24 cellular contexts compared by ENCODE assay signal in genomic region chr20:62029951-62030350, GRCh38. TPM values are rescaled to one million over a fixed set of nuclear protein-coding genes. Genes with fewer than 3 reads are reported as not detected.
DNase-seq lines count a peak whose midpoint lies in the region; ATAC-seq, FAIRE-seq and TF ChIP-seq lines count a peak whose summit lies in the region.
"Had no signal": no experiment of that assay in that cellular context is flagged by ENCODE, and none has a peak within 500 bp of the region (broad histone marks: within the 10 kb centered on the region; RNA-seq: fewer than 3 reads in every experiment).

No MANE protein-coding gene starts in this region.

- H4K20me1 ChIP-seq in OCI-LY3 (ENCODE audit: insufficient read depth, low read length) = peaks cover 53% of the 10 kb centered on the region

- no peak for TF ChIP-seq POLR2A in adrenal gland (IDR thresholded peaks at IDR 0.05)

- H3K4me1 ChIP-seq in OCI-LY3 (ENCODE audit: low read length) (peaks cover 28% of the 10 kb centered on the region), kidney (ENCODE audit: control insufficient read depth in 1 of 2, insufficient read depth in 1 of 2, low read depth in 1 of 2, low read length in 2 of 2) (peaks cover 30 to 37% of the 10 kb centered on the region in 2 donors), adrenal gland (replicated peaks in 1 of 2) (peaks cover 9 to 28% of the 10 kb centered on the region in 2 donors)

- ATAC-seq in activated naive CD8-positive, alpha-beta T cell treated with anti-CD3 and anti-CD28 coated beads, Interleukin-2, amount 50 U/mL, for 24 hours = no peak
- ATAC-seq: left lobe of liver, sciatic nerve had no signal

- H2AFZ ChIP-seq in OCI-LY3 (ENCODE audit: low read depth, low read length) = no peak overlapping the region

- peaks cover 65% of the 10 kb centered on the region for H3K4me1 Mint-ChIP-seq in activated naive CD8-positive, alpha-beta T cell (ENCODE audit: low read depth)
- peaks cover 54% of the 10 kb centered on the region for H3K4me1 Mint-ChIP-seq in activated naive CD8-positive, alpha-beta T cell treated with anti-CD3 and anti-CD28 coated beads, Interleukin-2, amount 50 U/mL, for 24 hours
- H3K4me1 Mint-ChIP-seq in progenitor cell of endocrine pancreas (ENCODE audit: low read depth) = peaks cover 20% of the 10 kb centered on the region

- H3K36me3 ChIP-seq in OCI-LY3 (replicated peaks; ENCODE audit: low read depth, low read length) (peaks cover 6% of the 10 kb centered on the region), kidney (ENCODE audit: control insufficient read depth in 1 of 2, insufficient read depth in 2 of 2, low read length in 2 of 2) (no peaks in the 10 kb centered on the region), adrenal gland (replicated peaks in 1 of 2) (no peaks in the 10 kb centered on the region)
- H3K36me3 ChIP-seq: tibial nerve had no signal

- intact Hi-C loops in kidney (cut with DNase I) (no loop called here), adrenal gland (cut with DNase I) (no loop called here)

- H3K9me3 Mint-ChIP-seq in activated naive CD8-positive, alpha-beta T cell (ENCODE audit: low read depth) = no peaks in the 10 kb centered on the region
- no peaks in the 10 kb centered on the region for H3K9me3 Mint-ChIP-seq in activated naive CD8-positive, alpha-beta T cell treated with anti-CD3 and anti-CD28 coated beads, Interleukin-2, amount 50 U/mL, for 24 hours
- no peaks in the 10 kb centered on the region for H3K9me3 Mint-ChIP-seq in progenitor cell of endocrine pancreas (ENCODE audit: low read depth)
- H3K9me3 Mint-ChIP-seq: immature natural killer cell had no signal

- peaks cover 98% of the 10 kb centered on the region for H3K79me2 ChIP-seq in OCI-LY3 (ENCODE audit: low read length)

- H3K27me3 ChIP-seq in OCI-LY3 (ENCODE audit: low read depth, low read length) (no peaks in the 10 kb centered on the region), adrenal gland (no peaks in the 10 kb centered on the region)
- H3K27me3 ChIP-seq: tibial nerve had no signal

- H3K4me2 ChIP-seq in OCI-LY3 (ENCODE audit: low read length) = no peak overlapping the region; the same call in 1 of the 2 replicates

- H3K4me3 Mint-ChIP-seq in activated naive CD8-positive, alpha-beta T cell = no peak overlapping the region
- H3K4me3 Mint-ChIP-seq in activated naive CD8-positive, alpha-beta T cell treated with anti-CD3 and anti-CD28 coated beads, Interleukin-2, amount 50 U/mL, for 24 hours = no peak overlapping the region
- H3K4me3 Mint-ChIP-seq in progenitor cell of endocrine pancreas (ENCODE audit: low read depth) = no peak overlapping the region

- no peaks in the 10 kb centered on the region for H3K27me3 Mint-ChIP-seq in activated naive CD8-positive, alpha-beta T cell
- no peaks in the 10 kb centered on the region for H3K27me3 Mint-ChIP-seq in activated naive CD8-positive, alpha-beta T cell treated with anti-CD3 and anti-CD28 coated beads, Interleukin-2, amount 50 U/mL, for 24 hours
- H3K27me3 Mint-ChIP-seq in progenitor cell of endocrine pancreas = no peaks in the 10 kb centered on the region

- peak overlapping the region; percentile 92 for H3K27ac Mint-ChIP-seq in activated naive CD8-positive, alpha-beta T cell
- H3K27ac Mint-ChIP-seq in activated naive CD8-positive, alpha-beta T cell treated with anti-CD3 and anti-CD28 coated beads, Interleukin-2, amount 50 U/mL, for 24 hours = no peak overlapping the region
- peak overlapping the region; percentile 5 for H3K27ac Mint-ChIP-seq in progenitor cell of endocrine pancreas

- DNase-seq in activated naive CD8-positive, alpha-beta T cell treated with anti-CD3 and anti-CD28 coated beads, Interleukin-2, amount 50 U/mL, for 24 hours = no peak
- DNase-seq in kidney (peak; percentile 57), progenitor cell of endocrine pancreas (ENCODE audit: low spot score, unreplicated experiment) (no peak), adrenal gland (no peak), AML-193 (lab: John Stamatoyannopoulos, UW) (no peak)
- DNase-seq in stimulated activated CD4-positive, alpha-beta T cell treated with anti-CD3 and anti-CD28 coated beads, Interleukin-1b, Interleukin-23, amount 100 ng/mL, for 48 hours = no peak
- DNase-seq: caudate nucleus; DMS53; effector CD8-positive, alpha-beta T cell; HCEC 1CT; immature natural killer cell; Kasumi-1; mesendoderm; NCI-H1417 treated with DMSO at 0.1 percent for 48 hours; NCI-H345; NCI-H748 treated with DMSO at 0.1 percent for 48 hours; stimulated activated CD4-positive, alpha-beta T cell treated with anti-CD3 and anti-CD28 coated beads, Interleukin-2, amount 100 ng/mL, for 48 hours had no signal

- H3K4me3 ChIP-seq in OCI-LY3 (ENCODE audit: low read length) (no peak overlapping the region), kidney (ENCODE audit: low read length in 2 of 2) (no peak overlapping the region), adrenal gland (no peak overlapping the region)
- H3K4me3 ChIP-seq: coronary artery, SK-N-MC, tibial nerve had no signal

- H3K9me3 ChIP-seq in OCI-LY3 (ENCODE audit: insufficient read depth, low read length) (no peaks in the 10 kb centered on the region), kidney (ENCODE audit: control insufficient read depth in 1 of 2, low read length in 2 of 2) (no peaks in the 10 kb centered on the region), adrenal gland (replicated peaks in 1 of 3) (no peaks in the 10 kb centered on the region)
- H3K9me3 ChIP-seq: tibial nerve had no signal

- TF ChIP-seq CTCF in OCI-LY3 (IDR thresholded peaks at IDR 0.05; ENCODE audit: low read depth, low read length) (no peak), kidney (IDR thresholded peaks at IDR 0.05; ENCODE audit: borderline replicate concordance, extremely low read depth, insufficient read depth) (no peak), progenitor cell of endocrine pancreas (IDR thresholded peaks at IDR 0.05; ENCODE audit: unreplicated experiment) (no peak), adrenal gland (IDR thresholded peaks at IDR 0.05) (no peak)

- WGBS in adrenal gland, 4 donors = 90 to 97% (median 94%) methylated on average over 12 to 20 of the region's 20 CpGs

- no peak overlapping the region for H3K9ac ChIP-seq in OCI-LY3 (ENCODE audit: low read length)
- no peak overlapping the region for H3K9ac ChIP-seq in kidney (ENCODE audit: low read length in 2 of 2)

- no peak for FAIRE-seq in kidney (lab: Jason Lieb, UNC)

- H3K27ac ChIP-seq in OCI-LY3 (ENCODE audit: low read length) (peak overlapping the region; percentile 74; the same call in 1 of the 2 replicates), kidney (ENCODE audit: low read depth in 2 of 2, low read length in 2 of 2) (no peak overlapping the region), adrenal gland (no peak overlapping the region)
- H3K27ac ChIP-seq: coronary artery, SK-N-MC, tibial nerve had no signal

- no peaks in the 10 kb centered on the region for H3K36me3 Mint-ChIP-seq in activated naive CD8-positive, alpha-beta T cell
- H3K36me3 Mint-ChIP-seq in activated naive CD8-positive, alpha-beta T cell treated with anti-CD3 and anti-CD28 coated beads, Interleukin-2, amount 50 U/mL, for 24 hours (ENCODE audit: low read depth) = peaks cover 2% of the 10 kb centered on the region
- H3K36me3 Mint-ChIP-seq in progenitor cell of endocrine pancreas (ENCODE audit: insufficient read depth) = no peaks in the 10 kb centered on the region
- H3K36me3 Mint-ChIP-seq: immature natural killer cell had no signal

RNA-seq across cellular contexts. Expression of gene TAF4, which starts 35.7 kb away (rescaled TPM):
- total RNA-seq in kidney = 18.4 TPM
- 3.7 TPM for polyA plus RNA-seq in kidney (ENCODE audit: insufficient read depth, low read depth, low replicate concordance)
- 34.7 and 35.9 TPM in 2 replicates for total RNA-seq in progenitor cell of endocrine pancreas
- 10 to 100 TPM in 7 of 8 donors, 1 to 10 TPM in 1; 10.0 to 30.9 (median 15.4) TPM for total RNA-seq in adrenal gland
- polyA plus RNA-seq in adrenal gland = 10 to 100 TPM in 2 of 3 donors, 1 to 10 TPM in 1; 5.2 to 12.5 (median 10.9) TPM
